ENCODE assay signal across 8 cellular contexts in genomic region chr9:93450817-93451761, GRCh38. TPM values are rescaled to one million over a fixed set of nuclear protein-coding genes. Genes with fewer than 3 reads are reported as not detected.
DNase-seq lines count a peak whose midpoint lies in the region; ATAC-seq, FAIRE-seq and TF ChIP-seq lines count a peak whose summit lies in the region.

FAM120A (plus strand) TSS chr9:93451685; CDS start chr9:93451916, 231 bp downstream.

- H2AFZ ChIP-seq in H1 (ENCODE audit: low read length) (0 out of 2 replicates have a peak within 1 kb of the TSS, but pooled peaks have one; percentile 60), mesenchymal stem cell (ENCODE audit: low read depth, low read length) (peak within 1 kb of the TSS; percentile 90)

- H2AK5ac ChIP-seq in H1 (ENCODE audit: low read depth, low read length) (no peak within 1 kb of the TSS), mesenchymal stem cell (ENCODE audit: low read length, severe bottlenecking) (no peak within 1 kb of the TSS)

- peaks cover 17% of the 10 kb centered on the region for H3K23me2 ChIP-seq in H1 (ENCODE audit: low read depth, low read length)

- no peak for TF ChIP-seq CTCF in H1 (IDR thresholded peaks at IDR 0.05; ENCODE audit: control extremely low read depth in 1 of 3, insufficient read depth in 1 of 3, low read depth in 1 of 3, low read length in 3 of 3)

- H3K18ac ChIP-seq in H1 (ENCODE audit: extremely low read depth, low read length) (peak within 1 kb of the TSS; percentile 51), mesenchymal stem cell (ENCODE audit: low read depth in 1 of 2, low read length in 2 of 2) (peak within 1 kb of the TSS; percentile 87 to 99)

- peak within 1 kb of the TSS; percentile 85 for H2BK5ac ChIP-seq in H1 (ENCODE audit: low read depth, low read length)
- peak within 1 kb of the TSS; percentile 20 for H2BK5ac ChIP-seq in mesenchymal stem cell (ENCODE audit: low read depth, low read length, poor library complexity, severe bottlenecking)

- H3K9me3 ChIP-seq in H1 (ENCODE audit: insufficient read depth in 2 of 2, low read depth in 1 of 2, low read length in 1 of 2), result no peaks in the 10 kb centered on the region; a peak in 1 of 4 replicates
- H3K9me3 ChIP-seq in mesenchymal stem cell (ENCODE audit: control insufficient read depth, low read length), result no peaks in the 10 kb centered on the region

- POLR2A ChIA-PET in H1 (lab: Charles Lee; ENCODE audit: partially characterized antibody), result interaction anchor here (0.9 to 4.9 kb wide), 12 partner anchors 11 to 129 kb away, joined by 3 to 35 read pairs (median 4); no protein-coding TSS in a partner anchor

- ATAC-seq in GM19328 (IDR thresholded peaks at IDR 0.05; ENCODE audit: unreplicated experiment), result peak; percentile 60
- ATAC-seq in HG03469 (IDR thresholded peaks at IDR 0.05; ENCODE audit: unreplicated experiment), result peak; percentile 40

- peak within 1 kb of the TSS; percentile 96 for H4K8ac ChIP-seq in H1 (ENCODE audit: extremely low read depth, insufficient read depth, low read length)
- H4K8ac ChIP-seq in mesenchymal stem cell (ENCODE audit: low read length), result peak within 1 kb of the TSS; percentile 86

- peak within 1 kb of the TSS; percentile 84 to 93 (median 90) for H3K4me3 ChIP-seq in H1 (ENCODE audit: extremely low read depth in 1 of 4, insufficient read depth in 2 of 4, low read depth in 3 of 4, low read length in 4 of 4)
- peak within 1 kb of the TSS; percentile 93 to 99 for H3K4me3 ChIP-seq in mesenchymal stem cell (ENCODE audit: insufficient read depth in 1 of 2, low read depth in 1 of 2, low read length in 2 of 2)

- H4K20me1 ChIP-seq in H1 (replicated peaks in 1 of 2; ENCODE audit: control insufficient read depth in 1 of 2, insufficient read depth in 2 of 2, low read length in 2 of 2), result peaks cover 0 to 2% of the 10 kb centered on the region in 2 experiments

- CTCF ChIA-PET in H1 (lab: Charles Lee; ENCODE audit: partially characterized antibody), result interaction anchor here (0.7 to 1.0 kb wide), 2 partner anchors 22 to 71 kb away, joined by 3 read pairs; no protein-coding TSS in a partner anchor

- H3K14ac ChIP-seq in H1 (ENCODE audit: insufficient read length), result no peak within 1 kb of the TSS
- peak within 1 kb of the TSS; percentile 63 to 99 for H3K14ac ChIP-seq in mesenchymal stem cell (ENCODE audit: low read length in 2 of 2)

- H3K27ac ChIP-seq in H1 (ENCODE audit: low read depth, low read length), result peak within 1 kb of the TSS; percentile 84; the same call in 1 of the 2 replicates
- peak within 1 kb of the TSS; percentile 76 for H3K27ac ChIP-seq in mesenchymal stem cell (ENCODE audit: low read length, poor library complexity, severe bottlenecking)

- H3K36me3 ChIP-seq in H1 (ENCODE audit: control insufficient read depth in 2 of 4, insufficient read depth in 4 of 4, low read length in 3 of 4) (peaks cover 7 to 35% (median 17%) of the 10 kb centered on the region in 4 experiments), mesenchymal stem cell (ENCODE audit: control insufficient read depth in 1 of 2, insufficient read depth in 2 of 2, low read depth in 1 of 2, low read length in 2 of 2) (peaks cover 12 to 28% of the 10 kb centered on the region in 2 experiments)

- TF ChIP-seq POLR2A in H1 (IDR thresholded peaks at IDR 0.05; ENCODE audit: control extremely low read depth in 1 of 2, low read depth in 2 of 2, low read length in 2 of 2), result peak; percentile 24 to 40; a peak in 2 of 3 replicates

- H3K27me3 ChIP-seq in H1 (replicated peaks in 1 of 4; ENCODE audit: control insufficient read depth in 3 of 4, extremely low read depth in 1 of 4, insufficient read depth in 3 of 4, low read length in 3 of 4) (no peaks in the 10 kb centered on the region), mesenchymal stem cell (ENCODE audit: control insufficient read depth in 1 of 2, insufficient read depth in 1 of 2, low read length in 2 of 2) (no peaks in the 10 kb centered on the region)

- peaks cover 0 to 5% (median 1%) of the 10 kb centered on the region in 4 experiments; a peak in 3 of 7 replicates for H3K4me1 ChIP-seq in H1 (replicated peaks in 1 of 4; ENCODE audit: control insufficient read depth in 3 of 4, insufficient read depth in 4 of 4, low read length in 3 of 4)
- peaks cover 4% of the 10 kb centered on the region for H3K4me1 ChIP-seq in mesenchymal stem cell (ENCODE audit: control insufficient read depth, insufficient read depth, low read depth, low read length)

- H4K5ac ChIP-seq in H1 (ENCODE audit: insufficient read length, low read depth, low read length), result peak within 1 kb of the TSS; percentile 86

- H3K79me2 ChIP-seq in H1 (ENCODE audit: control insufficient read depth in 1 of 2, insufficient read depth in 2 of 2, low read length in 2 of 2), result peaks cover 0 to 51% of the 10 kb centered on the region in 2 experiments; a peak in 2 of 4 replicates

- H2BK120ac ChIP-seq in H1 (replicated peaks; ENCODE audit: low read depth, low read length), result no peak within 1 kb of the TSS
- peak within 1 kb of the TSS; percentile 81 for H2BK120ac ChIP-seq in mesenchymal stem cell (ENCODE audit: low read depth, low read length)

- H3K79me1 ChIP-seq in H1 (ENCODE audit: low read depth, low read length), result peaks cover 2% of the 10 kb centered on the region; the same call in 1 of the 2 replicates
- H3K79me1 ChIP-seq in mesenchymal stem cell (replicated peaks; ENCODE audit: low read length, poor library complexity, severe bottlenecking), result peaks cover 2% of the 10 kb centered on the region

- TF ChIP-seq EP300 in H1 (IDR thresholded peaks at IDR 0.05; ENCODE audit: borderline replicate concordance in 1 of 2, low read depth in 2 of 2, low read length in 2 of 2), result no peak

- H3K9ac ChIP-seq in H1 (replicated peaks in 1 of 4; ENCODE audit: extremely low read depth in 1 of 4, low read depth in 3 of 4, low read length in 3 of 4), result peak within 1 kb of the TSS; percentile 84 to 90 (median 86)
- H3K9ac ChIP-seq in mesenchymal stem cell (ENCODE audit: low read length), result peak within 1 kb of the TSS; percentile 96

- TF ChIP-seq RAD21 in H1 (IDR thresholded peaks at IDR 0.05 in 1 of 2, conservative IDR thresholded peaks at IDR 0.05 in 1 of 2; ENCODE audit: low read depth in 2 of 2, low read length in 2 of 2), result no peak

- H3K23ac ChIP-seq in H1 (ENCODE audit: insufficient read length), result no peak within 1 kb of the TSS
- H3K23ac ChIP-seq in mesenchymal stem cell (ENCODE audit: low read length in 2 of 2), result peak within 1 kb of the TSS in 1 of 2 experiments; percentile 99

- peak within 1 kb of the TSS; percentile 73 for H4K91ac ChIP-seq in H1 (replicated peaks; ENCODE audit: insufficient read length, low read length)
- H4K91ac ChIP-seq in mesenchymal stem cell (ENCODE audit: low read length), result peak within 1 kb of the TSS; percentile 91

- no peak for FAIRE-seq in H1 (lab: Jason Lieb, UNC)

- H2BK20ac ChIP-seq in H1 (ENCODE audit: low read length), result no peak within 1 kb of the TSS

- DNase-seq in C1 segment of cervical spinal cord (lab: John Stamatoyannopoulos, UW) (peak in 12 of 14 donors; percentile 36 to 86 (median 70)), NCI-H82 treated with DMSO at 0.1 percent for 48 hours (lab: John Stamatoyannopoulos, UW; ENCODE audit: unreplicated experiment) (peak; percentile 10), H1 (ENCODE audit: low read depth in 1 of 2, low spot score in 2 of 2) (peak in 1 of 2 experiments; percentile 75), mesenchymal stem cell (peak; percentile 79)
- DNase-seq in activated CD8-positive, alpha-beta memory T cell treated with anti-CD3 and anti-CD28 coated beads for 4 hours (ENCODE audit: low read depth in 2 of 2), result peak; percentile 45 to 48
- peak; percentile 61 for DNase-seq in stimulated activated CD8-positive, alpha-beta memory T cell treated with anti-CD3 and anti-CD28 coated beads, Interleukin-12 subunit alpha, Interleukin-12 subunit beta, amount 100 ng/mL, for 4 hours (ENCODE audit: low read depth)

- H3K4me2 ChIP-seq in H1 (ENCODE audit: insufficient read depth in 1 of 2, low read depth in 2 of 2, low read length in 2 of 2) (peak within 1 kb of the TSS; percentile 89 to 92), mesenchymal stem cell (ENCODE audit: low read length, poor library complexity, severe bottlenecking) (peak within 1 kb of the TSS; percentile 84)

- 2% methylated on average over 42 of the region's 97 CpGs; no CpG with 5 or more reads in 1 of the 2 experiments for WGBS in H1 (ENCODE audit: extremely low coverage in 1 of 2, insufficient coverage in 1 of 2, insufficient read length in 1 of 2, insufficient replicate concordance in 2 of 2, low coverage in 1 of 2, low lambda C conversion rate in 2 of 2, missing lambda C conversion rate in 1 of 2), 2 experiments
- WGBS in mesenchymal stem cell, result under 1% methylated on average over 41 of the region's 97 CpGs

- peak within 1 kb of the TSS; percentile 60 for H2BK12ac ChIP-seq in H1 (ENCODE audit: low read depth, low read length)
- peak within 1 kb of the TSS in 1 of 2 experiments; percentile 77 for H2BK12ac ChIP-seq in mesenchymal stem cell (ENCODE audit: low read length in 2 of 2)

- H3K4ac ChIP-seq in H1 (replicated peaks; ENCODE audit: insufficient read length, low read depth, low read length) (peak within 1 kb of the TSS; percentile 41), mesenchymal stem cell (ENCODE audit: low read depth in 1 of 2, low read length in 2 of 2) (peak within 1 kb of the TSS; percentile 98 to 99)

- peak within 1 kb of the TSS; percentile 63 for H3K56ac ChIP-seq in H1 (replicated peaks; ENCODE audit: insufficient read length, low read depth, low read length)

- H2BK15ac ChIP-seq in H1 (ENCODE audit: low read length) (no peak within 1 kb of the TSS), mesenchymal stem cell (ENCODE audit: low read depth, poor library complexity, severe bottlenecking) (peak within 1 kb of the TSS; percentile 93)

TF ChIP-seq in H1, 55 proteins besides CTCF, POLR2A, EP300 and RAD21 (continues in another document):
- TF ChIP-seq, protein P1, sequence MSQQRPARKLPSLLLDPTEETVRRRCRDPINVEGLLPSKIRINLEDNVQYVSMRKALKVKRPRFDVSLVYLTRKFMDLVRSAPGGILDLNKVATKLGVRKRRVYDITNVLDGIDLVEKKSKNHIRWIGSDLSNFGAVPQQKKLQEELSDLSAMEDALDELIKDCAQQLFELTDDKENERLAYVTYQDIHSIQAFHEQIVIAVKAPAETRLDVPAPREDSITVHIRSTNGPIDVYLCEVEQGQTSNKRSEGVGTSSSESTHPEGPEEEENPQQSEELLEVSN (IDR thresholded peaks at IDR 0.05), result peak; percentile 69
- TF ChIP-seq TBP (IDR thresholded peaks at IDR 0.05; ENCODE audit: low read depth, low read length), result peak; percentile 46

RNA-seq across cellular contexts. Expression of gene FAM120A, which starts in this region (rescaled TPM):
- 52.2 and 54.7 TPM in 2 replicates for total RNA-seq in H1 (2021; fragmentation: NEBNext Ultra II Directional; extraction: Animal tissue kit (Norgen Biotek cat#: 25700))
- polyA plus RNA-seq in H1 (2011; rRNA removed), result 24.9 and 28.0 TPM in 2 replicates
- polyA plus RNA-seq in H1 (2011; cell fraction: cytosol; rRNA removed), result 25.4 TPM
- polyA plus RNA-seq in H1 (2011; cell fraction: nucleus; rRNA removed), result 41.2 TPM
- 26.0 to 38.6 TPM (median 29.8 TPM) in 4 replicates for polyA plus RNA-seq in H1 (2012, experiment 1 of 2)
- polyA plus RNA-seq in H1 (2012, experiment 2 of 2), result 7.2 TPM
- 32.7 TPM for polyA plus RNA-seq in H1 (2013, experiment 1 of 2)
- 30.5 TPM for polyA plus RNA-seq in H1 (2013, experiment 2 of 2)
- polyA minus RNA-seq in H1 (2011; rRNA and poly(A)+ RNA removed), result 85.2 and 86.7 TPM in 2 replicates
- 60.4 TPM for polyA minus RNA-seq in H1 (2011; cell fraction: cytosol; rRNA and poly(A)+ RNA removed)
- polyA minus RNA-seq in H1 (2011; cell fraction: nucleus; rRNA and poly(A)+ RNA removed), result 75.8 TPM
- 83.8 TPM for polyA plus RNA-seq in mesenchymal stem cell (2013, experiment 1 of 2)
- 83.8 TPM for polyA plus RNA-seq in mesenchymal stem cell (2013, experiment 2 of 2)
